22 cellular contexts compared by ENCODE assay signal in genomic region chr13:94020426-94020825, GRCh38.
"Had no signal": no experiment of that assay in that cellular context is flagged by ENCODE, and none has a peak within 500 bp of the region (broad histone marks: within the 10 kb centered on the region; RNA-seq: fewer than 3 reads in every experiment).

No MANE protein-coding gene starts in this region.

- H3K27ac ChIP-seq: ascending aorta, cardiac muscle cell, KMS-11, SK-N-MC had no signal

- H3K36me3 ChIP-seq: ascending aorta, cardiac muscle cell had no signal

- H3K4me2 ChIP-seq: KMS-11 had no signal

- H3K27me3 ChIP-seq: ascending aorta, cardiac muscle cell had no signal

- H3K4me3 Mint-ChIP-seq: activated CD4-positive, alpha-beta T cell treated with anti-CD3 and anti-CD28 coated beads, Interleukin-2, amount 10 ng/mL, durations not matched to agents 24 days and 14 days; activated naive CD8-positive, alpha-beta T cell treated with anti-CD3 and anti-CD28 coated beads, Interleukin-2, amount 50 U/mL, for 24 hours; activated T-cell treated with anti-CD3 and anti-CD28 coated beads, Interleukin-2, amount 50 U/mL, for 4 hours; brain; T-helper 1 cell treated with Interleukin-12 subunit alpha and Interleukin-12 subunit beta and Interleukin-4 antibody, amounts not matched to agents 30 μg/mL and 1 μg/mL, for 36 hours had no signal

- H3K9me3 Mint-ChIP-seq: activated CD4-positive, alpha-beta T cell treated with anti-CD3 and anti-CD28 coated beads, Interleukin-2, amount 10 ng/mL, durations not matched to agents 24 days and 14 days; T-helper 1 cell treated with Interleukin-12 subunit alpha and Interleukin-12 subunit beta and Interleukin-4 antibody, amounts not matched to agents 30 μg/mL and 1 μg/mL, for 36 hours had no signal

- H3K4me3 ChIP-seq: ascending aorta, cardiac muscle cell, SK-N-MC had no signal

- H3K9ac ChIP-seq: KMS-11 had no signal

- H3K27me3 Mint-ChIP-seq: activated CD4-positive, alpha-beta T cell treated with anti-CD3 and anti-CD28 coated beads, Interleukin-2, amount 10 ng/mL, durations not matched to agents 24 days and 14 days; brain had no signal

- H3K4me1 ChIP-seq: ascending aorta had no signal

- H3K27ac Mint-ChIP-seq: activated CD4-positive, alpha-beta T cell treated with anti-CD3 and anti-CD28 coated beads, Interleukin-2, amount 10 ng/mL, durations not matched to agents 24 days and 14 days; activated naive CD4-positive, alpha-beta T cell treated with anti-CD3 and anti-CD28 coated beads, Interleukin-2, amount 50 U/mL, for 72 hours; activated naive CD8-positive, alpha-beta T cell treated with anti-CD3 and anti-CD28 coated beads, Interleukin-2, amount 50 U/mL, for 24 hours; T-helper 1 cell treated with Interleukin-12 subunit alpha and Interleukin-12 subunit beta and Interleukin-4 antibody, amounts not matched to agents 30 μg/mL and 1 μg/mL, for 36 hours had no signal

- H3K4me1 Mint-ChIP-seq: activated CD4-positive, alpha-beta T cell treated with anti-CD3 and anti-CD28 coated beads, Interleukin-2, amount 10 ng/mL, durations not matched to agents 24 days and 14 days had no signal

- H3K9me3 ChIP-seq: ascending aorta had no signal

- H3K36me3 Mint-ChIP-seq: activated naive CD4-positive, alpha-beta T cell treated with anti-CD3 and anti-CD28 coated beads, Interleukin-2, amount 50 U/mL, for 72 hours had no signal

- DNase-seq: activated CD4-positive, alpha-beta T cell treated with anti-CD3 and anti-CD28 coated beads, Interleukin-2, amount 10 ng/mL, durations not matched to agents 24 days and 14 days; activated CD4-positive, alpha-beta T cell treated with anti-CD3 and anti-CD28 coated beads, Interleukin-2, amount 50 U/mL, for 48 hours; activated CD8-positive, alpha-beta memory T cell treated with anti-CD3 and anti-CD28 coated beads for 24 hours; activated effector memory CD4-positive, alpha-beta T cell treated with anti-CD3 and anti-CD28 coated beads, Interleukin-2, amount 50 U/mL, for 16 hours; activated naive CD4-positive, alpha-beta T cell treated with Interleukin-2 at 50 U/mL for 16 hours; activated naive CD8-positive, alpha-beta T cell treated with anti-CD3 and anti-CD28 coated beads, Interleukin-2, amount 50 U/mL, for 24 hours; activated T-cell treated with anti-CD3 and anti-CD28 coated beads, Interleukin-2, amount 50 U/mL, for 4 hours; NCI-H1092; NCI-H1417; NCI-H1930; NCI-H345; NCI-H510A; NCI-H526 treated with DMSO at 0.1 percent for 48 hours; NK-92 treated with Interleukin-12 subunit alpha and Interleukin-12 subunit beta, amount 100 ng/mL, for 24 hours; SHP77 treated with DMSO at 0.1 percent for 48 hours had no signal
